16 cellular contexts compared by ENCODE assay signal in genomic region chr11:123052884-123053721, GRCh38. TPM values are rescaled to one million over a fixed set of nuclear protein-coding genes. Genes with fewer than 3 reads are reported as not detected.
A peak's percentile ranks its signal among the peaks of the same experiment; 100 is the strongest.
DNase-seq lines count a peak whose midpoint lies in the region; ATAC-seq, FAIRE-seq and TF ChIP-seq lines count a peak whose summit lies in the region.
"Had no signal": no experiment of that assay in that cellular context is flagged by ENCODE, and none has a peak within 500 bp of the region (broad histone marks: within the 10 kb centered on the region; RNA-seq: fewer than 3 reads in every experiment).

No MANE protein-coding gene starts in this region.

- no peak for DNase-seq in cardiac muscle cell (ENCODE audit: low read depth in 1 of 2, low spot score in 1 of 2)
- no peak for DNase-seq in cardiac septum (ENCODE audit: low spot score)
- DNase-seq in NCI-H69 (lab: John Stamatoyannopoulos, UW) = peak; percentile 33
- no peak for DNase-seq in astrocyte (ENCODE audit: low read depth)
- DNase-seq in stimulated activated CD8-positive, alpha-beta memory T cell treated with anti-CD3 and anti-CD28 coated beads, Interleukin-4, amount 100 ng/mL, for 48 hours = peak; percentile 60
- no peak for DNase-seq in effector memory CD8-positive, alpha-beta T cell
- DNase-seq in NCI-H1105 (lab: John Stamatoyannopoulos, UW) = no peak
- DNase-seq: GOT3; midbrain; NCI-H1417 treated with DMSO at 0.1 percent for 48 hours; NCI-H2227 treated with DMSO at 0.1 percent for 48 hours; stimulated activated naive CD4-positive, alpha-beta T cell treated with Interleukin-2 at 50 U/mL for 16 hours; uterus had no signal

- H3K36me3 ChIP-seq in cardiac muscle cell (peaks cover 23% of the 10 kb centered on the region), astrocyte (ENCODE audit: insufficient read depth, low read length) (peaks cover 31% of the 10 kb centered on the region)
- H3K36me3 ChIP-seq: uterus had no signal

- peaks cover 21% of the 10 kb centered on the region for H3K79me2 ChIP-seq in astrocyte (ENCODE audit: insufficient read depth, low read length)

- no peak overlapping the region for H3K4me2 ChIP-seq in astrocyte (ENCODE audit: low read length)

- H3K4me1 ChIP-seq in cardiac muscle cell (ENCODE audit: low read depth) (peaks cover 14% of the 10 kb centered on the region), astrocyte (ENCODE audit: insufficient read depth, low read length) (peaks cover 13% of the 10 kb centered on the region)
- H3K4me1 ChIP-seq: uterus had no signal

- intact Hi-C loops in cardiac septum (cut with DNase I) = loop anchor here (5.0 kb wide), 1 partner anchor 186 kb away; no protein-coding TSS in a partner anchor

- H3K36me3 Mint-ChIP-seq in astrocyte (ENCODE audit: low read depth, unreplicated experiment) = peaks cover 5% of the 10 kb centered on the region
- peaks cover 63% of the 10 kb centered on the region for H3K36me3 Mint-ChIP-seq in effector memory CD8-positive, alpha-beta T cell (ENCODE audit: insufficient read depth)

- H3K4me3 ChIP-seq in cardiac muscle cell (no peak overlapping the region), astrocyte (ENCODE audit: insufficient read depth, low read depth, low read length) (no peak overlapping the region)
- H3K4me3 ChIP-seq: uterus had no signal

- no peak overlapping the region for H3K9ac ChIP-seq in astrocyte (ENCODE audit: low read length)

- peaks cover 50% of the 10 kb centered on the region for H4K20me1 ChIP-seq in astrocyte (ENCODE audit: insufficient read depth, low read length)

- H3K27ac Mint-ChIP-seq in astrocyte (ENCODE audit: unreplicated experiment) = no peak overlapping the region
- no peak overlapping the region for H3K27ac Mint-ChIP-seq in effector memory CD8-positive, alpha-beta T cell

- H3K4me1 Mint-ChIP-seq in astrocyte (ENCODE audit: low read depth, unreplicated experiment) = peaks cover 28% of the 10 kb centered on the region
- H3K4me1 Mint-ChIP-seq in effector memory CD8-positive, alpha-beta T cell (ENCODE audit: low read depth in 2 of 2) = peaks cover 34 to 35% of the 10 kb centered on the region in 2 donors

- TF ChIP-seq CTCF in cardiac muscle cell (IDR thresholded peaks at IDR 0.05; ENCODE audit: low read depth, low read length) (no peak), astrocyte (IDR thresholded peaks at IDR 0.05; ENCODE audit: insufficient read depth, low read depth, low read length) (no peak)

- no peaks in the 10 kb centered on the region for H3K27me3 ChIP-seq in cardiac muscle cell
- no peaks in the 10 kb centered on the region for H3K27me3 ChIP-seq in astrocyte (ENCODE audit: insufficient read depth, low read length)
- H3K27me3 ChIP-seq: uterus had no signal

- H3K4me3 Mint-ChIP-seq in astrocyte (ENCODE audit: unreplicated experiment) = peak overlapping the region; percentile 31
- H3K4me3 Mint-ChIP-seq in effector memory CD8-positive, alpha-beta T cell = no peak overlapping the region

- H3K9me3 ChIP-seq in cardiac muscle cell (ENCODE audit: low read depth) = no peaks in the 10 kb centered on the region
- no peaks in the 10 kb centered on the region for H3K9me3 ChIP-seq in astrocyte (ENCODE audit: insufficient read depth, low read depth, low read length)
- H3K9me3 ChIP-seq: uterus had no signal

- FAIRE-seq in astrocyte (lab: Jason Lieb, UNC) = no peak
- FAIRE-seq: keratinocyte had no signal

- no peaks in the 10 kb centered on the region for H3K27me3 Mint-ChIP-seq in astrocyte (ENCODE audit: low read depth, unreplicated experiment)
- H3K27me3 Mint-ChIP-seq in effector memory CD8-positive, alpha-beta T cell = no peaks in the 10 kb centered on the region

- H3K9me3 Mint-ChIP-seq in astrocyte (ENCODE audit: unreplicated experiment) = no peaks in the 10 kb centered on the region
- no peaks in the 10 kb centered on the region for H3K9me3 Mint-ChIP-seq in effector memory CD8-positive, alpha-beta T cell

- H2AFZ ChIP-seq in astrocyte (ENCODE audit: low read depth, low read length) = no peak overlapping the region

- ATAC-seq in effector memory CD8-positive, alpha-beta T cell (replicated peaks) = no peak
- no peak for ATAC-seq in HG03280 (IDR thresholded peaks at IDR 0.05; ENCODE audit: unreplicated experiment)

- H3K27ac ChIP-seq in cardiac muscle cell (peak overlapping the region; percentile 39), astrocyte (ENCODE audit: low read depth, low read length) (no peak overlapping the region)
- H3K27ac ChIP-seq: epithelial cell of prostate, uterus had no signal

RNA-seq across cellular contexts. Expression of gene HSPA8, which starts 8.8 kb away (rescaled TPM):
- 386 and 958 TPM in 2 replicates for total RNA-seq in cardiac muscle cell
- 325 and 839 TPM in 2 replicates for polyA plus RNA-seq in cardiac muscle cell
- 1,191 TPM for total RNA-seq in cardiac septum
- 1,391 and 1,502 TPM in 2 replicates for total RNA-seq in astrocyte

Comparison
In these comparisons a context has a peak if more than half of its experiments do, and no peak if none do; other contexts are left out.
1. DNase-seq: peak in NCI-H69 (single experiment) and stimulated activated CD8-positive, alpha-beta memory T cell treated with anti-CD3 and anti-CD28 coated beads, Interleukin-4, amount 100 ng/mL, for 48 hours (single experiment); none in cardiac muscle cell (0 of 2), cardiac septum (single experiment), astrocyte (single experiment), effector memory CD8-positive, alpha-beta T cell (0 of 3) and NCI-H1105 (single experiment).